ENCODE assay signal across 12 cellular contexts in genomic region chr13:23902975-23903905, GRCh38. TPM values are rescaled to one million over a fixed set of nuclear protein-coding genes. Genes with fewer than 3 reads are reported as not detected.
DNase-seq lines count a peak whose midpoint lies in the region; TF ChIP-seq lines count a peak whose summit lies in the region.
"Had no signal": no experiment of that assay in that cellular context is flagged by ENCODE, and none has a peak within 500 bp of the region (broad histone marks: within the 10 kb centered on the region; RNA-seq: fewer than 3 reads in every experiment).

No MANE protein-coding gene starts in this region.

- DNase-seq in AG10803 (ENCODE audit: low read depth) (no peak), fibroblast of mammary gland (ENCODE audit: low read depth) (no peak), mesothelial cell of epicardium (ENCODE audit: low spot score in 2 of 2, unreplicated experiment in 2 of 2) (no peak), NCI-H446 treated with DMSO at 0.1 percent for 48 hours (lab: John Stamatoyannopoulos, UW) (no peak), tibial nerve (ENCODE audit: low spot score in 2 of 2) (no peak), NCI-H748 treated with DMSO at 0.1 percent for 48 hours (lab: John Stamatoyannopoulos, UW) (no peak)
- DNase-seq in activated effector memory CD4-positive, alpha-beta T cell treated with anti-CD3 and anti-CD28 coated beads, Interleukin-2, amount 50 U/mL, for 16 hours: no peak
- DNase-seq: activated CD4-positive, alpha-beta memory T cell treated with anti-CD3 and anti-CD28 coated beads for 36 hours; CD4-positive, alpha-beta memory T cell had no signal

- H3K4me1 ChIP-seq in HUES6 (ENCODE audit: control insufficient read depth, insufficient read depth, low read length): peaks cover 2% of the 10 kb centered on the region; the same call in 1 of the 2 replicates
- H3K4me1 ChIP-seq in tibial nerve: peaks cover 0 to 13% (median 10%) of the 10 kb centered on the region in 4 donors

- no peaks in the 10 kb centered on the region for H3K9me3 ChIP-seq in HUES6 (ENCODE audit: control insufficient read depth, insufficient read depth, low read depth, low read length)
- H3K9me3 ChIP-seq in tibial nerve: no peaks in the 10 kb centered on the region

- no peaks in the 10 kb centered on the region for H3K9me3 Mint-ChIP-seq in mesothelial cell of epicardium
- H3K9me3 Mint-ChIP-seq: activated CD4-positive, alpha-beta memory T cell treated with anti-CD3 and anti-CD28 coated beads for 36 hours; CD4-positive, alpha-beta memory T cell had no signal

- no peak for TF ChIP-seq CTCF in AG10803 (conservative IDR thresholded peaks at IDR 0.05; ENCODE audit: low read length)
- no peak for TF ChIP-seq CTCF in fibroblast of mammary gland (conservative IDR thresholded peaks at IDR 0.05; ENCODE audit: control insufficient read depth, insufficient read depth, low read depth, low read length)
- no peak for TF ChIP-seq CTCF in mesothelial cell of epicardium (IDR thresholded peaks at IDR 0.05; ENCODE audit: unreplicated experiment)
- TF ChIP-seq CTCF in tibial nerve (IDR thresholded peaks at IDR 0.05): no peak

- TF ChIP-seq POLR2A in tibial nerve (IDR thresholded peaks at IDR 0.05): no peak

- peak overlapping the region; percentile 24; the same call in 1 of the 2 replicates for H3K4me3 ChIP-seq in AG10803 (ENCODE audit: low read length)
- H3K4me3 ChIP-seq in HUES6 (ENCODE audit: low read depth, low read length): peak overlapping the region; percentile 54
- H3K4me3 ChIP-seq in fibroblast of mammary gland (ENCODE audit: control insufficient read depth, low read depth, low read length): peak overlapping the region; percentile 23
- H3K4me3 ChIP-seq in tibial nerve: peak overlapping the region in 2 of 4 donors; percentile 17 to 39

- H3K27me3 ChIP-seq in HUES6 (ENCODE audit: control insufficient read depth, insufficient read depth, low read length) (peaks cover 27% of the 10 kb centered on the region), tibial nerve (peaks cover 0 to 34% of the 10 kb centered on the region in 2 donors)

- H3K9ac ChIP-seq in HUES6 (ENCODE audit: low read length): peak overlapping the region; percentile 33
- H3K9ac ChIP-seq: KMS-11 had no signal

- no peak for TF ChIP-seq EP300 in tibial nerve (IDR thresholded peaks at IDR 0.05)

- H3K36me3 ChIP-seq in HUES6 (ENCODE audit: control insufficient read depth, insufficient read depth, low read length) (no peaks in the 10 kb centered on the region), tibial nerve (no peaks in the 10 kb centered on the region)

- H3K4me1 Mint-ChIP-seq in mesothelial cell of epicardium: peaks cover 7% of the 10 kb centered on the region

- no peak overlapping the region for H3K27ac Mint-ChIP-seq in mesothelial cell of epicardium
- H3K27ac Mint-ChIP-seq: activated CD4-positive, alpha-beta memory T cell treated with anti-CD3 and anti-CD28 coated beads for 36 hours; CD4-positive, alpha-beta memory T cell had no signal

- WGBS in tibial nerve, 2 donors: 21 to 29% methylated on average over 20 to 30 of the region's 67 CpGs

- H3K4me3 Mint-ChIP-seq in mesothelial cell of epicardium: peak overlapping the region; percentile 43
- H3K4me3 Mint-ChIP-seq: activated CD4-positive, alpha-beta memory T cell treated with anti-CD3 and anti-CD28 coated beads for 36 hours had no signal

- peaks cover 27% of the 10 kb centered on the region for H3K27me3 Mint-ChIP-seq in mesothelial cell of epicardium (ENCODE audit: low read depth)

- H3K27ac ChIP-seq in HUES6 (ENCODE audit: low read depth, low read length) (no peak overlapping the region), tibial nerve (no peak overlapping the region)
- H3K27ac ChIP-seq: KMS-11 had no signal

- H3K36me3 Mint-ChIP-seq in mesothelial cell of epicardium: no peaks in the 10 kb centered on the region
- H3K36me3 Mint-ChIP-seq: activated CD4-positive, alpha-beta memory T cell treated with anti-CD3 and anti-CD28 coated beads for 36 hours; CD4-positive, alpha-beta memory T cell had no signal

RNA-seq across cellular contexts. Expression of gene C1QTNF9B, which starts 5.9 kb away (rescaled TPM):
- total RNA-seq in mesothelial cell of epicardium: not detected in 3 replicates
- 1 to 10 TPM in 1 of 4 donors, not detected in 3; 2.0 TPM for total RNA-seq in tibial nerve
- total RNA-seq: activated CD4-positive, alpha-beta memory T cell treated with anti-CD3 and anti-CD28 coated beads for 36 hours; CD4-positive, alpha-beta memory T cell; SK-MEL-5 had no signal

RNA-seq across cellular contexts. Expression of gene MIPEP, which starts 14.0 kb away (rescaled TPM):
- total RNA-seq in mesothelial cell of epicardium: 11.3 to 13.1 TPM (median 11.7 TPM) in 3 replicates
- total RNA-seq in tibial nerve: 10 to 100 TPM in 3 of 4 donors, 1 to 10 TPM in 1; 8.4 to 25.8 (median 16.4) TPM
